21 cellular contexts compared by ENCODE assay signal in the genomic region with DNA sequence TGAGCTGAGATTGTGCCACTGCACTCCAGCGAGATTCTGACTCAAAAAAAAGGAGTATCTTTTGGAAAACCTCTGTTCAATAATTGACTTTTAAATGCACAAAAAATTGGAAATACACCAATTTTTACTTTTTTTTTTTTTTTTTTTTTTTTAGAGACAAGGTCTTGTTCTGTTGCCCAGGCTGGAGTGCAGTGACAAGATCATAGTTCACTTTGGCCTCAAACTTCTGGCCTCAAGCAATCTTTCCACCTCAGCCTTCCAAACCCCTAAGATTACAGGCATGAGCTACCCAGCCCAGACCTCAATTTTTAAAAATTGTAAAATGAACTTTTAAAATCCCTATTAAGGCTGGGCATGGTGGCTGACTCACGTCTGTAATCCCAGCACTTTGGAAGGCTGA. TPM values are rescaled to one million over a fixed set of nuclear protein-coding genes. Genes with fewer than 3 reads are reported as not detected.
"Had no signal": no experiment of that assay in that cellular context is flagged by ENCODE, and none has a peak within 500 bp of the region (broad histone marks: within the 10 kb centered on the region; RNA-seq: fewer than 3 reads in every experiment).

No MANE protein-coding gene starts in this region.

- H3K27ac ChIP-seq: left lung, lower lobe of right lung, psoas muscle, testis had no signal

- ATAC-seq: stimulated activated naive B cell treated with anti-CD40 and anti-IgM and Interleukin-4, amounts not matched to agents 10 μg/mL and 1 μg/mL and 100 μg/mL, for 72 hours had no signal

- H3K4me1 ChIP-seq: colonic mucosa had no signal

- H3K4me3 ChIP-seq: colonic mucosa, heart left ventricle, left lung, lower lobe of right lung, sigmoid colon, skin epidermis, testis, transverse colon had no signal

- H3K9me3 ChIP-seq: colonic mucosa, heart left ventricle, left lung, lower lobe of right lung, psoas muscle, sigmoid colon, testis, transverse colon had no signal

- H3K36me3 ChIP-seq: colonic mucosa, heart left ventricle, left lung, lower lobe of right lung, sigmoid colon, transverse colon had no signal

- FAIRE-seq: frontal cortex, islet of Langerhans had no signal

- DNase-seq: colonic mucosa; effector CD4-positive, alpha-beta T cell; heart left ventricle; kidney glomerular epithelial cell; left lung; lower lobe of right lung; mesenchymal stem cell; midbrain; naive B cell; occipital lobe; psoas muscle; sigmoid colon; stimulated activated CD4-positive, alpha-beta T cell treated with anti-CD3 and anti-CD28 coated beads, Interleukin-2, amount 100 ng/mL, for 24 hours; stimulated activated CD4-positive, alpha-beta T cell treated with anti-CD3 and anti-CD28 coated beads, Interleukin-4, amount 100 ng/mL, for 4 hours; stimulated activated naive B cell treated with anti-CD40 and anti-IgM and Interleukin-4, amounts not matched to agents 10 μg/mL and 1 μg/mL and 100 μg/mL, for 72 hours; stimulated activated naive CD8-positive, alpha-beta T cell treated with anti-CD3 and anti-CD28 coated beads, Interleukin-15, amount 100 ng/mL, for 72 hours; testis; transverse colon had no signal

- H3K27me3 ChIP-seq: colonic mucosa, heart left ventricle, left lung, sigmoid colon, testis, transverse colon had no signal

RNA-seq across cellular contexts. Expression of a gene that starts 30.8 kb away (rescaled TPM):
- total RNA-seq: psoas muscle had no signal
